Comparison of ENCODE assay signal across 8 cellular contexts in the genomic region with DNA sequence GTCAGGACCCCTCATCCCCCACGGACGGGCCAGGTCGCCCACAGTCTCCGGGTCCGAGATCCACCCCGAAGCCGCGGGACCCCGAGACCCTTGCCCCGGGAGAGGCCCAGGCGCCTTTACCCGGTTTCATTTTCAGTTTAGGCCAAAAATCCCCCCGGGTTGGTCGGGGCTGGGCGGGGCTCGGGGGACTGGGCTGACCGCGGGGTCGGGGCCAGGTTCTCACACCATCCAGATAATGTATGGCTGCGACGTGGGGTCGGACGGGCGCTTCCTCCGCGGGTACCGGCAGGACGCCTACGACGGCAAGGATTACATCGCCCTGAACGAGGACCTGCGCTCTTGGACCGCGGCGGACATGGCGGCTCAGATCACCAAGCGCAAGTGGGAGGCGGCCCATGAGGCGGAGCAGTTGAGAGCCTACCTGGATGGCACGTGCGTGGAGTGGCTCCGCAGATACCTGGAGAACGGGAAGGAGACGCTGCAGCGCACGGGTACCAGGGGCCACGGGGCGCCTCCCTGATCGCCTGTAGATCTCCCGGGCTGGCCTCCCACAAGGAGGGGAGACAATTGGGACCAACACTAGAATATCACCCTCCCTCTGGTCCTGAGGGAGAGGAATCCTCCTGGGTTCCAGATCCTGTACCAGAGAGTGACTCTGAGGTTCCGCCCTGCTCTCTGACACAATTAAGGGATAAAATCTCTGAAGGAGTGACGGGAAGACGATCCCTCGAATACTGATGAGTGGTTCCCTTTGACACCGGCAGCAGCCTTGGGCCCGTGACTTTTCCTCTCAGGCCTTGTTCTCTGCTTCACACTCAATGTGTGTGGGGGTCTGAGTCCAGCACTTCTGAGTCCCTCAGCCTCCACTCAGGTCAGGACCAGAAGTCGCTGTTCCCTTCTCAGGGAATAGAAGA. TPM values are rescaled to one million over a fixed set of nuclear protein-coding genes. Genes with fewer than 3 reads are reported as not detected.
DNase-seq lines count a peak whose midpoint lies in the region; ATAC-seq and TF ChIP-seq lines count a peak whose summit lies in the region.

No MANE protein-coding gene starts in this region.

- TF ChIP-seq POLR2A in Peyer's patch (IDR thresholded peaks at IDR 0.05), result no peak

- H3K4me3 ChIP-seq in Peyer's patch, result peak overlapping the region; percentile 50 to 87 (median 72)
- peak overlapping the region; percentile 98 for H3K4me3 ChIP-seq in naive thymus-derived CD4-positive, alpha-beta T cell (ENCODE audit: low read length)

- no peaks in the 10 kb centered on the region for H3K9me3 ChIP-seq in Peyer's patch
- no peaks in the 10 kb centered on the region for H3K9me3 ChIP-seq in naive thymus-derived CD4-positive, alpha-beta T cell (ENCODE audit: control insufficient read depth in 2 of 3, low read length in 3 of 3)

- H3K36me3 Mint-ChIP-seq in naive thymus-derived CD4-positive, alpha-beta T cell, result peaks cover 24 to 57% (median 54%) of the 10 kb centered on the region in 5 donors

- H3K4me3 Mint-ChIP-seq in naive thymus-derived CD4-positive, alpha-beta T cell, result peak overlapping the region; percentile 87 to 99 (median 97)

- no peak for TF ChIP-seq CTCF in Peyer's patch (IDR thresholded peaks at IDR 0.05)

- peak overlapping the region; percentile 81 to 97 (median 92) for H3K27ac ChIP-seq in Peyer's patch
- H3K27ac ChIP-seq in naive thymus-derived CD4-positive, alpha-beta T cell (ENCODE audit: low read depth, low read length), result peak overlapping the region; percentile 99

- H3K27ac Mint-ChIP-seq in naive thymus-derived CD4-positive, alpha-beta T cell, result peak overlapping the region; percentile 94 to 100 (median 100)

- peaks cover 0 to 4% (median 0%) of the 10 kb centered on the region in 5 donors for H3K27me3 Mint-ChIP-seq in naive thymus-derived CD4-positive, alpha-beta T cell

- no peak for ATAC-seq in naive thymus-derived CD4-positive, alpha-beta T cell

- peaks cover 0 to 11% (median 0%) of the 10 kb centered on the region in 11 donors for H3K9me3 Mint-ChIP-seq in naive thymus-derived CD4-positive, alpha-beta T cell

- H3K4me1 Mint-ChIP-seq in naive thymus-derived CD4-positive, alpha-beta T cell, result peaks cover 33 to 61% (median 55%) of the 10 kb centered on the region in 7 donors

- peaks cover 0 to 13% (median 0%) of the 10 kb centered on the region in 3 donors for H3K36me3 ChIP-seq in Peyer's patch
- H3K36me3 ChIP-seq in naive thymus-derived CD4-positive, alpha-beta T cell (ENCODE audit: control insufficient read depth in 2 of 3, insufficient read depth in 3 of 3, low read length in 3 of 3), result peaks cover 26 to 56% (median 44%) of the 10 kb centered on the region in 3 experiments

- CTCF ChIA-PET in naive thymus-derived CD4-positive, alpha-beta T cell (lab: Charles Lee), result no interaction called here

- intact Hi-C loops in naive thymus-derived CD4-positive, alpha-beta T cell (cut with micrococcal nuclease), result loop anchor here (2.0 to 5.0 kb wide), 7 partner anchors 34 to 1414 kb away; partner anchors contain the start of genes HLA-B (in 1 of the 2), HLA-F (in 1 of the 2), MRPS18B (in 1 of the 2) and PPP1R10 (in 1 of the 2)

- peaks cover 0 to 11% (median 0%) of the 10 kb centered on the region in 4 donors for H3K4me1 ChIP-seq in Peyer's patch
- peaks cover 24 to 41% of the 10 kb centered on the region in 2 donors for H3K4me1 ChIP-seq in naive thymus-derived CD4-positive, alpha-beta T cell (ENCODE audit: control insufficient read depth in 2 of 2, insufficient read depth in 2 of 2, low read length in 2 of 2)

- no peaks in the 10 kb centered on the region for H3K27me3 ChIP-seq in Peyer's patch
- no peaks in the 10 kb centered on the region for H3K27me3 ChIP-seq in naive thymus-derived CD4-positive, alpha-beta T cell (ENCODE audit: control insufficient read depth in 2 of 2, insufficient read depth in 2 of 2, low read length in 2 of 2)

- in situ Hi-C loops in ACHN (cut with HindIII; ENCODE audit: low pct_ligation_motif_present, low pct_unique_long_range_greater_than_20kb, low sequenced_read_pairs), result no loop called here

- POLR2A ChIA-PET in naive thymus-derived CD4-positive, alpha-beta T cell (lab: Charles Lee), result interaction anchor here (3.1 to 10.1 kb wide), 2 partner anchors 20 to 50 kb away, joined by 17 to 251 read pairs; no protein-coding TSS in a partner anchor

- peak; percentile 29 to 36 for DNase-seq in activated CD4-positive, alpha-beta T cell treated with anti-CD3 and anti-CD28 coated beads for 4 hours
- no peak for DNase-seq in activated CD4-positive, alpha-beta T cell treated with anti-CD3 and anti-CD28 coated beads, Interleukin-2, amount 50 U/mL, for 4 hours
- DNase-seq in Peyer's patch (peak; percentile 35 to 64 (median 63)), DMS79 (lab: John Stamatoyannopoulos, UW) (no peak), ACHN (no peak), H4 (ENCODE audit: low spot score) (no peak)
- peak; percentile 20 for DNase-seq in effector CD8-positive, alpha-beta T cell (lab: John Stamatoyannopoulos, UW)
- peak in 2 of 9 donors; percentile 16 to 47 for DNase-seq in naive thymus-derived CD4-positive, alpha-beta T cell

RNA-seq across cellular contexts. Expression of gene HLA-A, which starts 1.0 kb away (rescaled TPM):
- 1,000 to 10,000 TPM in 3 of 4 donors, 100 to 1,000 TPM in 1; 296 to 1,668 (median 1,428) TPM for total RNA-seq in Peyer's patch
- total RNA-seq in naive thymus-derived CD4-positive, alpha-beta T cell, result 1,000 to 10,000 TPM; 1,540 to 2,258 (median 1,836) TPM
- 1,000 to 10,000 TPM; 2,350 to 3,318 TPM for polyA plus RNA-seq in naive thymus-derived CD4-positive, alpha-beta T cell
- total RNA-seq in H4 (2014; rRNA removed; shearing (Covaris generic)), result 610 and 721 TPM in 2 replicates

Comparison
In these comparisons a context has a peak if more than half of its experiments do, and no peak if none do; other contexts are left out.
1. DNase-seq: peak in activated CD4-positive, alpha-beta T cell treated with anti-CD3 and anti-CD28 coated beads for 4 hours (2 of 2), Peyer's patch (3 of 3) and effector CD8-positive, alpha-beta T cell (single experiment); none in activated CD4-positive, alpha-beta T cell treated with anti-CD3 and anti-CD28 coated beads, Interleukin-2, amount 50 U/mL, for 4 hours (0 of 2), DMS79 (single experiment), ACHN (single experiment) and H4 (single experiment).